ENCODE assay signal across 9 cellular contexts in the genomic region with DNA sequence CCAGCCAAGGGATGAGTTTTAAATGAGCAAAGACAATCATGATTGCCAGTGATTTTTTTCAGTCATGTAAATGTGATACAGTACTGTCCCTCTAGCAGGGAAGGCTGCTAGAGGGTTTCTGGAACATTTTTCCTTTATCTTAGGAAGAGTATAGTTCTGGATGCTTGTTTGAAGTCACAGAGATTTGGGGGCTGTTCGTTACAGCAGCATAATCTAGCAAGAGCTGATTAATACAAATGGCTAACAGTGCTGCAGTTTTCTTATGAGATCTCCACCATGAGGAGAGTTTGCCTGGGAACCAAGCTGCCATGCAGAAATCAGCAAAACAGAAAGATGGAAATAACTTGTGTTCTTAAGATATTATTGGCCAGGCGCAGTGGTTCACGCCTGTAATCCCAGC. TPM values are rescaled to one million over a fixed set of nuclear protein-coding genes. Genes with fewer than 3 reads are reported as not detected.
"Had no signal": no experiment of that assay in that cellular context is flagged by ENCODE, and none has a peak within 500 bp of the region (broad histone marks: within the 10 kb centered on the region; RNA-seq: fewer than 3 reads in every experiment).

No MANE protein-coding gene starts in this region.

- FAIRE-seq: G401.6, GM12878, GM12891, GM12892, GM18507, GM19239 had no signal

- DNase-seq: GDM1, GF-D8 had no signal

- ATAC-seq: GM12878 had no signal

- H3K4me3 ChIP-seq: GM12878 had no signal

RNA-seq across cellular contexts. Expression of a gene that starts 42.7 kb away (rescaled TPM):
- total RNA-seq: G401, GM12878 had no signal
